ENCODE assay signal across 1 cellular context in the genomic region with DNA sequence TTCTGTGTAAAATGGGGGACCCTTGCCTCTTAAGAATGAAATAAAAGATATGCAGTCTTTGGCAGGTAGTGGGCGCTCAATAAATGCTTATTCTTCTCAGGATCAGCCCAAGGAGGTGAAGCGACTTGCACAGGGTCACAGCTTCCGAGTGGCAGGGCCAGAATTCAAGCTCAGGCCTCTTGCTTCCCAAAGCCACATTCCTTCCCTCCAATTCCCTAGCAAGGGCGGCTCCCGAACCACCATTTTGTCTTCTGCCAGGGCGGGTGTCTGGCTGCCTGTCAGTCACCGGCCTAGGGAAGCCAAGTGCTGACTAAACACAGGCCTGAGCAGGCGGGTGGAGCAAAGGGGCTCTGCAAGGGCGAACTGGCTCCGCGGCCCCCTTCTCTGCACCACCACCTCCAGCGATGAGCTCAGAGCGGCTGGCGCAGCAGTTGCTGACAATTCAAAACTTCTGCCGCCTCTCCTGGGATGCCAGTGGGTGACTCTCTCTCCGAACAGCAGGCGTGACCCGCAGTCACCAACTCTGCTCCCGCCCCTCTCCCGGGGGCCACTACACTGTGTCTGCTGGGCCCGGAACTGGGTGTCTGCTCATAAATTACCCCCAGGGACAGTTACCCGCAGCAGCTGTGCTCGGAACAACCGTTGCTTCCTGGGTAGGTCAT.
TF ChIP-seq lines count a peak whose summit lies in the region.

No MANE protein-coding gene starts in this region.

TF ChIP-seq in SK-N-SH, 30 proteins besides CTCF, POLR2A, EP300 and RAD21:
- no peak for TF ChIP-seq RXRA (IDR thresholded peaks at IDR 0.05; ENCODE audit: borderline replicate concordance, low read depth)
- TF ChIP-seq RFX5 (IDR thresholded peaks at IDR 0.05; ENCODE audit: low read length): no peak
- TF ChIP-seq, protein P1, sequence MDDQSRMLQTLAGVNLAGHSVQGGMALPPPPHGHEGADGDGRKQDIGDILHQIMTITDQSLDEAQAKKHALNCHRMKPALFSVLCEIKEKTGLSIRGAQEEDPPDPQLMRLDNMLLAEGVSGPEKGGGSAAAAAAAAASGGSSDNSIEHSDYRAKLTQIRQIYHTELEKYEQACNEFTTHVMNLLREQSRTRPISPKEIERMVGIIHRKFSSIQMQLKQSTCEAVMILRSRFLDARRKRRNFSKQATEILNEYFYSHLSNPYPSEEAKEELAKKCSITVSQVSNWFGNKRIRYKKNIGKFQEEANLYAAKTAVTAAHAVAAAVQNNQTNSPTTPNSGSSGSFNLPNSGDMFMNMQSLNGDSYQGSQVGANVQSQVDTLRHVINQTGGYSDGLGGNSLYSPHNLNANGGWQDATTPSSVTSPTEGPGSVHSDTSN (IDR thresholded peaks at IDR 0.05): no peak
TF ChIP-seq in SK-N-SH: peak in this region for 0.
